In genomic region chr12:69471667-69472385, GRCh38 we compare ENCODE assay signal across 8 cellular contexts. TPM values are rescaled to one million over a fixed set of nuclear protein-coding genes. Genes with fewer than 3 reads are reported as not detected.
A peak's percentile ranks its signal among the peaks of the same experiment; 100 is the strongest.
DNase-seq lines count a peak whose midpoint lies in the region; ATAC-seq and TF ChIP-seq lines count a peak whose summit lies in the region.

No MANE protein-coding gene starts in this region.

- H3K27me3 ChIP-seq in BJ (ENCODE audit: control insufficient read depth, insufficient read depth, low read length) (no peaks in the 10 kb centered on the region), KMS-11 (ENCODE audit: insufficient read depth, low read depth) (no peaks in the 10 kb centered on the region), aorta (ENCODE audit: control insufficient read depth in 1 of 2, insufficient read depth in 2 of 2, low read length in 1 of 2) (no peaks in the 10 kb centered on the region), neuronal stem cell (ENCODE audit: control insufficient read depth in 3 of 3, insufficient read depth in 3 of 3, low read depth in 1 of 3, low read length in 3 of 3) (no peaks in the 10 kb centered on the region)
- no peaks in the 10 kb centered on the region for H3K27me3 ChIP-seq in naive thymus-derived CD4-positive, alpha-beta T cell (ENCODE audit: control insufficient read depth in 2 of 2, insufficient read depth in 2 of 2, low read length in 2 of 2)

- peaks cover 56% of the 10 kb centered on the region for H3K4me1 Mint-ChIP-seq in central memory CD8-positive, alpha-beta T cell
- H3K4me1 Mint-ChIP-seq in naive thymus-derived CD4-positive, alpha-beta T cell, result peaks cover 44 to 70% (median 64%) of the 10 kb centered on the region in 7 donors

- no peaks in the 10 kb centered on the region for H3K9me3 Mint-ChIP-seq in central memory CD8-positive, alpha-beta T cell
- no peaks in the 10 kb centered on the region for H3K9me3 Mint-ChIP-seq in naive thymus-derived CD4-positive, alpha-beta T cell

- peaks cover 41% of the 10 kb centered on the region for H3K4me1 ChIP-seq in KMS-11 (ENCODE audit: low read depth, poor library complexity, severe bottlenecking)
- peaks cover 11 to 12% of the 10 kb centered on the region in 2 donors for H3K4me1 ChIP-seq in naive thymus-derived CD4-positive, alpha-beta T cell (ENCODE audit: control insufficient read depth in 2 of 2, insufficient read depth in 2 of 2, low read length in 2 of 2)
- H3K4me1 ChIP-seq in aorta (ENCODE audit: control insufficient read depth in 1 of 2, insufficient read depth in 2 of 2, low read length in 2 of 2), result peaks cover 4 to 19% of the 10 kb centered on the region in 2 donors
- peaks cover 16% of the 10 kb centered on the region in 2 donors for H3K4me1 ChIP-seq in neuronal stem cell (ENCODE audit: control insufficient read depth in 2 of 2, insufficient read depth in 1 of 2, low read depth in 1 of 2, low read length in 2 of 2)

- H3K9ac ChIP-seq in KMS-11, result peak overlapping the region; percentile 93; the same call in 1 of the 2 replicates
- H3K9ac ChIP-seq in neuronal stem cell (ENCODE audit: low read depth, low read length, poor library complexity), result no peak overlapping the region

- no peak overlapping the region for H2AK5ac ChIP-seq in neuronal stem cell (ENCODE audit: low read depth, low read length)

- H3K27ac Mint-ChIP-seq in central memory CD8-positive, alpha-beta T cell (ENCODE audit: low read depth), result no peak overlapping the region
- H3K27ac Mint-ChIP-seq in naive thymus-derived CD4-positive, alpha-beta T cell, result peak overlapping the region in 8 of 9 donors; percentile 6 to 97 (median 80)

- no peak overlapping the region for H2BK12ac ChIP-seq in neuronal stem cell (ENCODE audit: low read length)

- no peak overlapping the region for H2BK5ac ChIP-seq in neuronal stem cell (ENCODE audit: low read length)

- peaks cover 4% of the 10 kb centered on the region for H3K36me3 Mint-ChIP-seq in central memory CD8-positive, alpha-beta T cell (ENCODE audit: insufficient read depth)
- H3K36me3 Mint-ChIP-seq in naive thymus-derived CD4-positive, alpha-beta T cell, result peaks cover 0 to 5% (median 3%) of the 10 kb centered on the region in 5 donors

- H4K20me1 ChIP-seq in KMS-11 (ENCODE audit: insufficient read depth), result peaks cover 18% of the 10 kb centered on the region; the same call in 1 of the 2 replicates

- H3K18ac ChIP-seq in neuronal stem cell (ENCODE audit: low read length), result no peak overlapping the region

- POLR2A ChIA-PET in BJ (lab: Charles Lee), result no interaction called here
- POLR2A ChIA-PET in naive thymus-derived CD4-positive, alpha-beta T cell (lab: Charles Lee), result no interaction called here

- H4K91ac ChIP-seq in neuronal stem cell (ENCODE audit: low read depth, low read length, poor library complexity), result no peak overlapping the region

- H3K36me3 ChIP-seq in BJ (ENCODE audit: control insufficient read depth, insufficient read depth, low read length), result no peaks in the 10 kb centered on the region
- H3K36me3 ChIP-seq in KMS-11 (ENCODE audit: insufficient read depth), result no peaks in the 10 kb centered on the region; the same call in 1 of the 2 replicates
- peaks cover 0 to 4% (median 0%) of the 10 kb centered on the region in 3 experiments for H3K36me3 ChIP-seq in naive thymus-derived CD4-positive, alpha-beta T cell (ENCODE audit: control insufficient read depth in 2 of 3, insufficient read depth in 3 of 3, low read length in 3 of 3)
- no peaks in the 10 kb centered on the region for H3K36me3 ChIP-seq in aorta (ENCODE audit: control insufficient read depth in 1 of 2, insufficient read depth in 2 of 2, low read length in 1 of 2)
- peaks cover 0 to 6% of the 10 kb centered on the region in 2 donors for H3K36me3 ChIP-seq in neuronal stem cell (replicated peaks in 1 of 2; ENCODE audit: control insufficient read depth in 2 of 2, insufficient read depth in 2 of 2, low read length in 2 of 2)

- H3K4me2 ChIP-seq in KMS-11 (peak overlapping the region; percentile 91), neuronal stem cell (ENCODE audit: insufficient read depth, low read length, poor library complexity, severe bottlenecking) (no peak overlapping the region)

- H3K79me2 ChIP-seq in KMS-11 (ENCODE audit: insufficient read depth, low read depth), result peaks cover 61% of the 10 kb centered on the region

- ATAC-seq in central memory CD8-positive, alpha-beta T cell (replicated peaks; ENCODE audit: extremely low read depth, poor library complexity, severe bottlenecking), result no peak
- no peak for ATAC-seq in naive thymus-derived CD4-positive, alpha-beta T cell
- ATAC-seq in aorta (ENCODE audit: low FRiP score), result no peak

- WGBS in aorta, 2 donors, result 47 to 48% methylated on average over 4 to 5 of the region's 5 CpGs
- WGBS in neuronal stem cell (ENCODE audit: extremely low coverage in 2 of 2, insufficient read length in 2 of 2, insufficient replicate concordance in 1 of 2), 2 donors, result no CpG with 5 or more reads among the region's 5 CpGs

- DNase-seq in BJ (ENCODE audit: low read depth) (no peak), aorta (no peak), NCI-H2171 treated with DMSO at 0.1 percent for 48 hours (lab: John Stamatoyannopoulos, UW) (no peak), NK-92 (lab: John Stamatoyannopoulos, UW; ENCODE audit: unreplicated experiment) (no peak), neuronal stem cell (ENCODE audit: low spot score) (no peak)
- no peak for DNase-seq in central memory CD8-positive, alpha-beta T cell (ENCODE audit: low spot score in 2 of 2)
- DNase-seq in naive thymus-derived CD4-positive, alpha-beta T cell, result no peak

- H2BK15ac ChIP-seq in neuronal stem cell (ENCODE audit: low read length), result no peak overlapping the region

- H3K79me1 ChIP-seq in neuronal stem cell (ENCODE audit: low read depth, low read length), result no peaks in the 10 kb centered on the region

- H3K4ac ChIP-seq in neuronal stem cell (ENCODE audit: low read length), result no peak overlapping the region

- no peak overlapping the region for H2BK120ac ChIP-seq in neuronal stem cell (ENCODE audit: low read depth, low read length)

- H3K4me3 ChIP-seq in BJ (ENCODE audit: low read depth, low read length) (peak overlapping the region; percentile 59), KMS-11 (IDR thresholded peaks at IDR 0.05; ENCODE audit: insufficient read depth, low read depth, low read length) (no peak overlapping the region), aorta (ENCODE audit: low read length in 2 of 2) (peak overlapping the region in 1 of 2 donors; percentile 97), neuronal stem cell (ENCODE audit: low read length in 2 of 2) (peak overlapping the region in 1 of 2 donors; percentile 64)
- peak overlapping the region; percentile 80 for H3K4me3 ChIP-seq in naive thymus-derived CD4-positive, alpha-beta T cell (ENCODE audit: low read length)

- H3K4me3 Mint-ChIP-seq in central memory CD8-positive, alpha-beta T cell, result peak overlapping the region; percentile 97
- peak overlapping the region; percentile 63 to 100 (median 94) for H3K4me3 Mint-ChIP-seq in naive thymus-derived CD4-positive, alpha-beta T cell

- no peak overlapping the region for H3K23ac ChIP-seq in neuronal stem cell (ENCODE audit: low read depth, low read length, poor library complexity)

- H2AFZ ChIP-seq in KMS-11 (ENCODE audit: low read depth) (no peak overlapping the region), neuronal stem cell (ENCODE audit: low read length) (no peak overlapping the region)

- no peak for TF ChIP-seq CTCF in BJ (IDR thresholded peaks at IDR 0.05; ENCODE audit: insufficient read depth, low read depth, low read length)
- TF ChIP-seq CTCF in KMS-11 (conservative IDR thresholded peaks at IDR 0.05; ENCODE audit: low read depth, low read length), result no peak

- intact Hi-C loops in naive thymus-derived CD4-positive, alpha-beta T cell (cut with micrococcal nuclease), result loop anchor here (2.0 to 5.0 kb wide), 5 partner anchors 100 to 895 kb away; partner anchors contain the start of genes CPM (in 1 of the 2) and KCNMB4 (in 1 of the 2)
- intact Hi-C loops in aorta (cut with DNase I), result loop anchor here in 1 of 2 donors (5.0 to 10.0 kb wide), 3 partner anchors 63 to 100 kb away; no protein-coding TSS in a partner anchor

- H3K27ac ChIP-seq in KMS-11, result peak overlapping the region; percentile 81
- no peak overlapping the region for H3K27ac ChIP-seq in naive thymus-derived CD4-positive, alpha-beta T cell (ENCODE audit: low read depth, low read length)
- H3K27ac ChIP-seq in aorta (ENCODE audit: low read depth in 1 of 2, low read length in 2 of 2), result no peak overlapping the region
- no peak overlapping the region for H3K27ac ChIP-seq in neuronal stem cell (replicated peaks; ENCODE audit: low read length)

- H3K27me3 Mint-ChIP-seq in central memory CD8-positive, alpha-beta T cell, result no peaks in the 10 kb centered on the region
- no peaks in the 10 kb centered on the region for H3K27me3 Mint-ChIP-seq in naive thymus-derived CD4-positive, alpha-beta T cell

- no peaks in the 10 kb centered on the region for H3K9me3 ChIP-seq in naive thymus-derived CD4-positive, alpha-beta T cell (ENCODE audit: control insufficient read depth in 2 of 3, low read length in 3 of 3)
- no peaks in the 10 kb centered on the region for H3K9me3 ChIP-seq in aorta (ENCODE audit: control insufficient read depth, low read length)
- H3K9me3 ChIP-seq in neuronal stem cell (replicated peaks in 1 of 2; ENCODE audit: control insufficient read depth in 2 of 2, insufficient read depth in 1 of 2, low read depth in 1 of 2, low read length in 2 of 2), result no peaks in the 10 kb centered on the region

- H3K14ac ChIP-seq in neuronal stem cell (ENCODE audit: low read length), result no peak overlapping the region

- CTCF ChIA-PET in BJ (lab: Yijun Ruan, JAX), result interaction anchor here (0.7 to 2.1 kb wide), 4 partner anchors 56 to 114 kb away, joined by 3 to 5 read pairs (median 4); no protein-coding TSS in a partner anchor
- CTCF ChIA-PET in naive thymus-derived CD4-positive, alpha-beta T cell (lab: Charles Lee), result no interaction called here

- H4K8ac ChIP-seq in neuronal stem cell (ENCODE audit: low read depth, low read length), result no peak overlapping the region

RNA-seq across cellular contexts. Expression of gene FRS2, which starts 1.6 kb away (rescaled TPM):
- polyA plus RNA-seq in BJ (2011; rRNA removed), result 16.6 and 28.3 TPM in 2 replicates
- 22.2 and 24.8 TPM in 2 replicates for polyA minus RNA-seq in BJ (2011; rRNA and poly(A)+ RNA removed)
- total RNA-seq in naive thymus-derived CD4-positive, alpha-beta T cell, result 10 to 100 TPM; 17.5 to 30.1 (median 24.0) TPM
- 10 to 100 TPM; 11.0 to 14.9 TPM for polyA plus RNA-seq in naive thymus-derived CD4-positive, alpha-beta T cell
- total RNA-seq in aorta, result 10 to 100 TPM; 38.3 to 44.5 TPM
- polyA plus RNA-seq in aorta, result 10 to 100 TPM in 1 of 2 donors, 1 to 10 TPM in 1; 5.0 to 10.2 TPM
- 19.7 TPM for polyA plus RNA-seq in neuronal stem cell (2013, experiment 1 of 2)
- polyA plus RNA-seq in neuronal stem cell (2013, experiment 2 of 2), result 21.9 TPM
